Comparison of ENCODE assay signal across 14 cellular contexts in the genomic region with DNA sequence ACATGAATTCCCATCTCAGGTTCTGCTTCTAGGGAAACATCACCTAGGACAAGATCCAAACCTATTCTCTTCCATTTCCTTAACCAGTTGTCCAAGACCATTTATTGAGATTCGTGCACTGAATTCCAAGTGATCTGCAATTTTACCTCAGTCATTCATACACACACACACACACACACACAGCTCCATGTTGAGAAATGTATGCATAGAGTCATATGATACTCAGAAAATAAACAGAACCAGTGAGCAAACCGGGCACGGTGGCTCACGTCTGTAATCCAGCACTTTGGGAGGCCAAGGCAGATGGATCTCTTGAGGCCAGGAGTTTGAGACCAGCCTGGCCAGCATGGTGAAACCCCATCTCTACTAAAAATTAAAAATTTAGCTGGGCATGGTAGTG.
A peak's percentile ranks its signal among the peaks of the same experiment; 100 is the strongest.
DNase-seq lines count a peak whose midpoint lies in the region; ATAC-seq and TF ChIP-seq lines count a peak whose summit lies in the region.
"Had no signal": no experiment of that assay in that cellular context is flagged by ENCODE, and none has a peak within 500 bp of the region (broad histone marks: within the 10 kb centered on the region; RNA-seq: fewer than 3 reads in every experiment).

No MANE protein-coding gene starts in this region.

- no peak overlapping the region for H3K4me3 ChIP-seq in choroid plexus epithelial cell (ENCODE audit: low read depth, low read length)
- H3K4me3 ChIP-seq: BLaER1, HAP-1 had no signal

- H3K36me3 Mint-ChIP-seq in activated naive CD8-positive, alpha-beta T cell treated with anti-CD3 and anti-CD28 coated beads, Interleukin-2, amount 50 U/mL, for 24 hours (ENCODE audit: low read depth), result peaks cover 4% of the 10 kb centered on the region
- H3K36me3 Mint-ChIP-seq: CD8-positive, alpha-beta memory T cell had no signal

- no peaks in the 10 kb centered on the region for H3K27me3 Mint-ChIP-seq in activated naive CD8-positive, alpha-beta T cell treated with anti-CD3 and anti-CD28 coated beads, Interleukin-2, amount 50 U/mL, for 24 hours

- no peak overlapping the region for H3K27ac Mint-ChIP-seq in activated naive CD8-positive, alpha-beta T cell treated with anti-CD3 and anti-CD28 coated beads, Interleukin-2, amount 50 U/mL, for 24 hours
- H3K27ac Mint-ChIP-seq: HFFc6 had no signal

- H3K4me1 Mint-ChIP-seq in activated naive CD8-positive, alpha-beta T cell treated with anti-CD3 and anti-CD28 coated beads, Interleukin-2, amount 50 U/mL, for 24 hours, result peaks cover 1% of the 10 kb centered on the region
- H3K4me1 Mint-ChIP-seq: CD8-positive, alpha-beta memory T cell had no signal

- H3K4me3 Mint-ChIP-seq in activated naive CD8-positive, alpha-beta T cell treated with anti-CD3 and anti-CD28 coated beads, Interleukin-2, amount 50 U/mL, for 24 hours, result no peak overlapping the region
- H3K4me3 Mint-ChIP-seq: CD8-positive, alpha-beta memory T cell; HFFc6 had no signal

- H3K9me3 Mint-ChIP-seq in activated naive CD8-positive, alpha-beta T cell treated with anti-CD3 and anti-CD28 coated beads, Interleukin-2, amount 50 U/mL, for 24 hours, result no peaks in the 10 kb centered on the region
- H3K9me3 Mint-ChIP-seq: CD8-positive, alpha-beta memory T cell; HFFc6 had no signal

- peak; percentile 4 for DNase-seq in NCI-H146 (lab: John Stamatoyannopoulos, UW)
- no peak for DNase-seq in NCI-H146 treated with DMSO at 0.1 percent for 48 hours (lab: John Stamatoyannopoulos, UW; ENCODE audit: unreplicated experiment)
- peak; percentile 18 for DNase-seq in HCEC 1CT
- DNase-seq in choroid plexus epithelial cell (ENCODE audit: low read depth), result peak; percentile 66
- DNase-seq in iris pigment epithelial cell (ENCODE audit: low read depth), result peak; percentile 48
- DNase-seq in DMS153 treated with DMSO at 0.1 percent for 48 hours (lab: John Stamatoyannopoulos, UW; ENCODE audit: unreplicated experiment), result no peak
- no peak for DNase-seq in activated naive CD8-positive, alpha-beta T cell treated with anti-CD3 and anti-CD28 coated beads, Interleukin-2, amount 50 U/mL, for 24 hours
- DNase-seq: 8988T; AML-193; CD8-positive, alpha-beta memory T cell; GF-D8; HFFc6 had no signal

- no peak for ATAC-seq in activated naive CD8-positive, alpha-beta T cell treated with anti-CD3 and anti-CD28 coated beads, Interleukin-2, amount 50 U/mL, for 24 hours

- no peak for TF ChIP-seq CTCF in choroid plexus epithelial cell (conservative IDR thresholded peaks at IDR 0.05; ENCODE audit: low read depth, low read length)

Comparison
In these comparisons a context has a peak if more than half of its experiments do, and no peak if none do; other contexts are left out.
1. DNase-seq: peak in NCI-H146 (single experiment), HCEC 1CT (single experiment), choroid plexus epithelial cell (single experiment) and iris pigment epithelial cell (single experiment); none in NCI-H146 treated with DMSO at 0.1 percent for 48 hours (single experiment), DMS153 treated with DMSO at 0.1 percent for 48 hours (single experiment) and activated naive CD8-positive, alpha-beta T cell treated with anti-CD3 and anti-CD28 coated beads, Interleukin-2, amount 50 U/mL, for 24 hours (single experiment).